ENCODE assay signal across 1 cellular context in genomic region chr1:43856188-43856587, GRCh38.
TF ChIP-seq lines count a peak whose summit lies in the region.

No MANE protein-coding gene starts in this region.

TF ChIP-seq in endothelial cell of umbilical vein, 7 proteins besides CTCF, POLR2A, EP300 and RAD21 (continued from another document):
- TF ChIP-seq MAX (IDR thresholded peaks at IDR 0.05; ENCODE audit: insufficient read depth, insufficient read length), result no peak
- no peak for TF ChIP-seq POLR2AphosphoS5 (IDR thresholded peaks at IDR 0.05; ENCODE audit: insufficient read depth, low read depth, low read length)
